Comparison of ENCODE assay signal across 28 cellular contexts in the genomic region with DNA sequence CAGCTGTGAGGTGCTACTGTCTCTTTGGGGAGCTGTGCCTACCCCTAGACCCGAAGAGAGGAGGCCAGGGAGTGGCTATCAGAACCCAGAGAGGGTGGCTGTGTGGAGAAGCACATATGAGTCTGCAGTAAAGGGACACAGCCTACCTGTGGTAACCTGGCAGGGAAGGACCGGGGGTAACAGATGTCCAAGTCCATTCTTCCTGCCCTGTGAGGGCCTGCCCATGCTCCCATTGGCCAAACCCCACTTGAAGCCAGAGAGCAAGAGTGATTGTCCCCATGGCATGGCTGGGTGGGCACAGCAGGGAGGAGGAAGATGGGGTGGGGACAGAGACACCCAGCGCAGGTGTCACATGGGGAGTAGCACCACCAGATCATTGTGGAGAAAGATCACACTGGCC.
"Had no signal": no experiment of that assay in that cellular context is flagged by ENCODE, and none has a peak within 500 bp of the region (broad histone marks: within the 10 kb centered on the region; RNA-seq: fewer than 3 reads in every experiment).

No MANE protein-coding gene starts in this region.

- H3K27ac ChIP-seq: neural progenitor cell, neutrophil, pancreas, prostate gland, right lobe of liver, skin epidermis, spleen, stomach, thoracic aorta, thyroid gland, tibial nerve, upper lobe of left lung, vagina had no signal

- H3K4me1 ChIP-seq: prostate gland, right lobe of liver had no signal

- H2AFZ ChIP-seq: neural progenitor cell had no signal

- H3K4me2 ChIP-seq: neural progenitor cell, smooth muscle cell had no signal

- H3K9ac ChIP-seq: neural progenitor cell had no signal

- H3K27ac Mint-ChIP-seq: naive thymus-derived CD4-positive, alpha-beta T cell; natural killer cell; nephron; stimulated activated naive B cell treated with anti-CD40 and anti-IgM and Interleukin-4, amounts not matched to agents 10 μg/mL and 1 μg/mL and 100 μg/mL, for 72 hours; stimulated activated naive CD8-positive, alpha-beta T cell treated with anti-CD3 and anti-CD28 coated beads, Interleukin-15, Interleukin-2, amounts not matched to agents 100 ng/mL and 50 ng/mL, for 24 hours had no signal

- H3K4me3 ChIP-seq: neural progenitor cell, pancreas, prostate gland, right lobe of liver, skin epidermis, smooth muscle cell, spleen, stomach, thoracic aorta, thyroid gland, tibial nerve, upper lobe of left lung, vagina had no signal

- DNase-seq: naive thymus-derived CD4-positive, alpha-beta T cell; natural killer cell; nucleus accumbens; pancreas; right cardiac atrium; stimulated activated CD4-positive, alpha-beta T cell treated with anti-CD3 and anti-CD28 coated beads, Interleukin-12 subunit alpha, Interleukin-12 subunit beta, amount 100 ng/mL, for 4 hours; stimulated activated CD4-positive, alpha-beta T cell treated with anti-CD3 and anti-CD28 coated beads, Interleukin-1b, Interleukin-23, amount 100 ng/mL, for 48 hours; stimulated activated CD4-positive, alpha-beta T cell treated with anti-CD3 and anti-CD28 coated beads, Interleukin-4, amount 100 ng/mL, for 1 hour; stimulated activated CD4-positive, alpha-beta T cell treated with anti-CD3 and anti-CD28 coated beads, Interleukin-4, amount 100 ng/mL, for 4 hours; stimulated activated CD8-positive, alpha-beta memory T cell treated with anti-CD3 and anti-CD28 coated beads, Interleukin-4, amount 100 ng/mL, for 48 hours; stimulated activated naive B cell treated with anti-CD40 and anti-IgM and Interleukin-4, amounts not matched to agents 10 μg/mL and 1 μg/mL and 100 μg/mL, for 72 hours; stimulated activated naive CD4-positive, alpha-beta T cell treated with Interleukin-2 at 50 U/mL for 16 hours; stomach; thyroid gland; trophoblast cell; upper lobe of left lung had no signal

- H3K4me3 Mint-ChIP-seq: naive thymus-derived CD4-positive, alpha-beta T cell; natural killer cell; nephron; neural progenitor cell; stimulated activated naive B cell treated with anti-CD40 and anti-IgM and Interleukin-4, amounts not matched to agents 10 μg/mL and 1 μg/mL and 100 μg/mL, for 72 hours; stimulated activated naive CD8-positive, alpha-beta T cell treated with anti-CD3 and anti-CD28 coated beads, Interleukin-15, Interleukin-2, amounts not matched to agents 100 ng/mL and 50 ng/mL, for 24 hours had no signal

- H3K36me3 Mint-ChIP-seq: neural progenitor cell had no signal

- H3K9me3 ChIP-seq: neutrophil, pancreas, prostate gland, right lobe of liver, thyroid gland had no signal

- H3K27me3 ChIP-seq: neural progenitor cell, pancreas, right lobe of liver, thyroid gland, tibial nerve, upper lobe of left lung, vagina had no signal

- H3K36me3 ChIP-seq: neural progenitor cell, neutrophil, pancreas, prostate gland, right lobe of liver, spleen, stomach, thoracic aorta, thyroid gland, upper lobe of left lung, vagina had no signal

- ATAC-seq: naive thymus-derived CD4-positive, alpha-beta T cell; natural killer cell; pancreas; right cardiac atrium; right lobe of liver; stimulated activated naive B cell treated with anti-CD40 and anti-IgM and Interleukin-4, amounts not matched to agents 10 μg/mL and 1 μg/mL and 100 μg/mL, for 72 hours had no signal
